In the genomic region with DNA sequence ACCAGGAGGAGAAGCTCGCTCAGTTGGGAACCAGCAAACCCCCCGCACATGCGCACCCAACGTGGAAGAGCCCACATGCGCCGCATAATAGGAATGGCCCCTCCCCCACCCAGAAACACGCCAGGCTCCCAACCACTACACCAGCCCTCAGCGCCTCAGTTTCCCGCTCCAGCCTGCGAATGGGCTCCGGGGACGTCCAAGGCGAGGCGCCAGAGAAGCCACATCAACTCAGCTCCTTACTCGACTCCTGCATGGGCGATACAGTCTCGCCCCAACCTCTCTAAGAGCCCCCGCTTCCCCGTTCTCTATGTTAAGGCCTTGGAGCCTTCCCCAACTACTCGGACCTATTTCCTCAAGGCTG, we compare ENCODE assay signal across 1 cellular context.
TF ChIP-seq lines count a peak whose summit lies in the region.

No MANE protein-coding gene starts in this region.

TF ChIP-seq in H1, 55 proteins besides CTCF, POLR2A, EP300 and RAD21:
- no peak for TF ChIP-seq ZNF274 (IDR thresholded peaks at IDR 0.05; ENCODE audit: borderline replicate concordance, extremely low read depth, low read length)
- no peak for TF ChIP-seq CEBPB (IDR thresholded peaks at IDR 0.05; ENCODE audit: low read depth, low read length)
- peak; percentile 11 to 26; a peak in 1 of 4 replicates for TF ChIP-seq SIN3A (conservative IDR thresholded peaks at IDR 0.05 in 1 of 2, IDR thresholded peaks at IDR 0.05 in 1 of 2; ENCODE audit: low read depth in 1 of 2, low read length in 2 of 2)
- TF ChIP-seq NANOG (IDR thresholded peaks at IDR 0.05; ENCODE audit: insufficient read depth, low read depth, low read length, poor library complexity, severe bottlenecking): no peak
- TF ChIP-seq TBP (IDR thresholded peaks at IDR 0.05; ENCODE audit: low read depth, low read length): no peak
- TF ChIP-seq GTF2F1 (IDR thresholded peaks at IDR 0.05; ENCODE audit: borderline replicate concordance, low read depth, low read length): no peak
- peak; percentile 87 for TF ChIP-seq SAP30 (IDR thresholded peaks at IDR 0.05; ENCODE audit: insufficient read depth, insufficient replicate concordance, low read length)
- TF ChIP-seq, protein P1, sequence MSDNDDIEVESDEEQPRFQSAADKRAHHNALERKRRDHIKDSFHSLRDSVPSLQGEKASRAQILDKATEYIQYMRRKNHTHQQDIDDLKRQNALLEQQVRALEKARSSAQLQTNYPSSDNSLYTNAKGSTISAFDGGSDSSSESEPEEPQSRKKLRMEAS (IDR thresholded peaks at IDR 0.05): peak; percentile 83
- peak; percentile 41 for TF ChIP-seq NRF1 (IDR thresholded peaks at IDR 0.05; ENCODE audit: low read depth, low read length)
- TF ChIP-seq KDM5A (IDR thresholded peaks at IDR 0.05; ENCODE audit: low read length): no peak
- no peak for TF ChIP-seq FOSL1 (IDR thresholded peaks at IDR 0.05; ENCODE audit: insufficient read depth, low read depth, low read length)
- no peak for TF ChIP-seq CHD1 (IDR thresholded peaks at IDR 0.05; ENCODE audit: low read depth, low read length)
- TF ChIP-seq RBBP5 (IDR thresholded peaks at IDR 0.05; ENCODE audit: borderline replicate concordance, low read depth, low read length): no peak
- no peak for TF ChIP-seq KDM4A (IDR thresholded peaks at IDR 0.05; ENCODE audit: low read depth, low read length, severe bottlenecking)
- peak; percentile 80 for TF ChIP-seq ASH2L (IDR thresholded peaks at IDR 0.05; ENCODE audit: low read length)
- no peak for TF ChIP-seq PHF8 (conservative IDR thresholded peaks at IDR 0.05; ENCODE audit: low read depth, low read length)
- TF ChIP-seq, protein P2, sequence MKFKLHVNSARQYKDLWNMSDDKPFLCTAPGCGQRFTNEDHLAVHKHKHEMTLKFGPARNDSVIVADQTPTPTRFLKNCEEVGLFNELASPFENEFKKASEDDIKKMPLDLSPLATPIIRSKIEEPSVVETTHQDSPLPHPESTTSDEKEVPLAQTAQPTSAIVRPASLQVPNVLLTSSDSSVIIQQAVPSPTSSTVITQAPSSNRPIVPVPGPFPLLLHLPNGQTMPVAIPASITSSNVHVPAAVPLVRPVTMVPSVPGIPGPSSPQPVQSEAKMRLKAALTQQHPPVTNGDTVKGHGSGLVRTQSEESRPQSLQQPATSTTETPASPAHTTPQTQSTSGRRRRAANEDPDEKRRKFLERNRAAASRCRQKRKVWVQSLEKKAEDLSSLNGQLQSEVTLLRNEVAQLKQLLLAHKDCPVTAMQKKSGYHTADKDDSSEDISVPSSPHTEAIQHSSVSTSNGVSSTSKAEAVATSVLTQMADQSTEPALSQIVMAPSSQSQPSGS (IDR thresholded peaks at IDR 0.05; ENCODE audit: low read length): no peak
- no peak for TF ChIP-seq BACH1 (IDR thresholded peaks at IDR 0.05; ENCODE audit: low read length)
- TF ChIP-seq BCL11A (IDR thresholded peaks at IDR 0.05; ENCODE audit: low read depth in 2 of 2, low read length in 2 of 2): no peak
TF ChIP-seq in H1: peak in this region for 5.
